In genomic region chr1:25020851-25021585, GRCh38 we compare ENCODE assay signal across 1 cellular context.
TF ChIP-seq lines count a peak whose summit lies in the region.

No MANE protein-coding gene starts in this region.

TF ChIP-seq in IMR-90, 13 proteins besides CTCF, POLR2A, EP300 and RAD21:
- TF ChIP-seq NFE2L2 (IDR thresholded peaks at IDR 0.05; ENCODE audit: low read depth, low read length) (no peak), CHD1 (IDR thresholded peaks at IDR 0.05; ENCODE audit: low read depth, low read length) (no peak), SMC3 (IDR thresholded peaks at IDR 0.05; ENCODE audit: low read depth, low read length) (no peak)
TF ChIP-seq in IMR-90: peak in this region for 0.
